ENCODE assay signal across 15 cellular contexts in genomic region chr12:1573960-1574862, GRCh38. TPM values are rescaled to one million over a fixed set of nuclear protein-coding genes. Genes with fewer than 3 reads are reported as not detected.
DNase-seq lines count a peak whose midpoint lies in the region; ATAC-seq and TF ChIP-seq lines count a peak whose summit lies in the region.
"Had no signal": no experiment of that assay in that cellular context is flagged by ENCODE, and none has a peak within 500 bp of the region (broad histone marks: within the 10 kb centered on the region; RNA-seq: fewer than 3 reads in every experiment).

No MANE protein-coding gene starts in this region.

- CTCF ChIA-PET in Calu3 (lab: Charles Lee): interaction anchor here (1.7 kb wide), 1 partner anchor 481 kb away, joined by 5 read pairs; no protein-coding TSS in a partner anchor

- no peaks in the 10 kb centered on the region for H3K36me3 Mint-ChIP-seq in Calu3 (ENCODE audit: insufficient read depth, unreplicated experiment)
- H3K36me3 Mint-ChIP-seq in natural killer cell treated with Interleukin-12 subunit alpha and Interleukin-12 subunit beta and Interleukin-15 and Interleukin-18, amount 100 ng/mL, for 72 hours: no peaks in the 10 kb centered on the region

- ATAC-seq in natural killer cell treated with Interleukin-12 subunit alpha and Interleukin-12 subunit beta and Interleukin-15 and Interleukin-18, amount 100 ng/mL, for 72 hours: peak in 1 of 2 donors; percentile 72
- ATAC-seq in GM18873 (IDR thresholded peaks at IDR 0.05; ENCODE audit: low FRiP score, unreplicated experiment): no peak
- ATAC-seq: gastrocnemius medialis, GM23338 had no signal

- BruUV-seq in Calu3 (replicated peaks; lab: Mats Ljungman, UMichigan): no TSS peak

- intact Hi-C loops in Calu3 (cut with micrococcal nuclease; ENCODE audit: unreplicated experiment): loop anchor here (2.0 kb wide), 1 partner anchor 465 kb away; no protein-coding TSS in a partner anchor

- H3K9me3 Mint-ChIP-seq in Calu3 (ENCODE audit: low read depth, unreplicated experiment): no peaks in the 10 kb centered on the region
- H3K9me3 Mint-ChIP-seq in natural killer cell treated with Interleukin-12 subunit alpha and Interleukin-12 subunit beta and Interleukin-15 and Interleukin-18, amount 100 ng/mL, for 72 hours: no peaks in the 10 kb centered on the region

- H3K27ac ChIP-seq in 22Rv1 (peak overlapping the region; percentile 49; the same call in 1 of the 2 replicates), VCaP (peak overlapping the region; percentile 100)
- H3K27ac ChIP-seq: ascending aorta, gastrocnemius medialis had no signal

- peaks cover 46% of the 10 kb centered on the region for H3K27me3 Mint-ChIP-seq in Calu3 (ENCODE audit: unreplicated experiment)
- H3K27me3 Mint-ChIP-seq in natural killer cell treated with Interleukin-12 subunit alpha and Interleukin-12 subunit beta and Interleukin-15 and Interleukin-18, amount 100 ng/mL, for 72 hours: peaks cover 0 to 13% of the 10 kb centered on the region in 2 donors

- H3K4me3 Mint-ChIP-seq in Calu3 (ENCODE audit: low read depth, unreplicated experiment): no peak overlapping the region
- H3K4me3 Mint-ChIP-seq in natural killer cell treated with Interleukin-12 subunit alpha and Interleukin-12 subunit beta and Interleukin-15 and Interleukin-18, amount 100 ng/mL, for 72 hours: peak overlapping the region; percentile 1
- H3K4me3 Mint-ChIP-seq: GM23338 had no signal

- DNase-seq in Calu3 (no peak), HCEC 1CT (no peak), NCI-H446 (lab: John Stamatoyannopoulos, UW) (no peak), AG20443 (ENCODE audit: low spot score) (no peak)
- DNase-seq in natural killer cell treated with Interleukin-12 subunit alpha and Interleukin-12 subunit beta and Interleukin-15 and Interleukin-18, amount 100 ng/mL, for 72 hours (ENCODE audit: low spot score): no peak
- DNase-seq: activated CD4-positive, alpha-beta T cell treated with anti-CD3 and anti-CD28 coated beads for 1 hour; effector memory CD4-positive, alpha-beta T cell; gastrocnemius medialis; NCI-H2171; stimulated activated CD8-positive, alpha-beta memory T cell treated with anti-CD3 and anti-CD28 coated beads, Interleukin-4, amount 100 ng/mL, for 48 hours had no signal

- no peak for TF ChIP-seq CTCF in 22Rv1 (IDR thresholded peaks at IDR 0.05)
- TF ChIP-seq CTCF in Calu3 (IDR thresholded peaks at IDR 0.05; ENCODE audit: unreplicated experiment): no peak
- no peak for TF ChIP-seq CTCF in VCaP (conservative IDR thresholded peaks at IDR 0.05)

- peaks cover 23% of the 10 kb centered on the region for H3K4me1 Mint-ChIP-seq in Calu3 (ENCODE audit: low read depth, unreplicated experiment)
- H3K4me1 Mint-ChIP-seq in natural killer cell treated with Interleukin-12 subunit alpha and Interleukin-12 subunit beta and Interleukin-15 and Interleukin-18, amount 100 ng/mL, for 72 hours (ENCODE audit: low read depth in 2 of 2): no peaks in the 10 kb centered on the region

- H3K27ac Mint-ChIP-seq in Calu3 (ENCODE audit: unreplicated experiment): peak overlapping the region; percentile 44
- H3K27ac Mint-ChIP-seq in natural killer cell treated with Interleukin-12 subunit alpha and Interleukin-12 subunit beta and Interleukin-15 and Interleukin-18, amount 100 ng/mL, for 72 hours: no peak overlapping the region
- H3K27ac Mint-ChIP-seq: GM23338 had no signal

RNA-seq across cellular contexts. Expression of gene FBXL14, which starts 20.2 kb away (rescaled TPM):
- total RNA-seq in Calu3 (2022): 19.4 and 20.1 TPM in 2 replicates
- 10 to 100 TPM; 19.4 to 26.2 TPM for total RNA-seq in natural killer cell treated with Interleukin-12 subunit alpha and Interleukin-12 subunit beta and Interleukin-15 and Interleukin-18, amount 100 ng/mL, for 72 hours

RNA-seq across cellular contexts. Expression of gene WNT5B, which starts 54.8 kb away (rescaled TPM):
- 0.24 TPM in 1 of 2 replicates, not detected in the other for total RNA-seq in Calu3 (2022)
- under 1 TPM in 1 of 2 donors, not detected in 1; 0.47 TPM for total RNA-seq in natural killer cell treated with Interleukin-12 subunit alpha and Interleukin-12 subunit beta and Interleukin-15 and Interleukin-18, amount 100 ng/mL, for 72 hours
